In genomic region chr3:16143870-16144568, GRCh38 we compare ENCODE assay signal across 18 cellular contexts. TPM values are rescaled to one million over a fixed set of nuclear protein-coding genes. Genes with fewer than 3 reads are reported as not detected.
"Had no signal": no experiment of that assay in that cellular context is flagged by ENCODE, and none has a peak within 500 bp of the region (broad histone marks: within the 10 kb centered on the region; RNA-seq: fewer than 3 reads in every experiment).

No MANE protein-coding gene starts in this region.

- H3K27me3 ChIP-seq: ascending aorta, breast epithelium, dorsolateral prefrontal cortex, neutrophil, right atrium auricular region, thyroid gland, uterus had no signal

- H3K4me3 Mint-ChIP-seq: activated T-helper 1 cell treated with anti-CD3 and anti-CD28 coated beads, Interleukin-12 subunit alpha, Interleukin-12 subunit beta, Interleukin-2, Interleukin-4 antibody, amounts not matched to agents 30 ng/mL and 10 ng/mL and 1 ng/mL, durations not matched to agents 14 hours and 24 hours and 36 hours; natural killer cell; stimulated activated naive B cell treated with anti-CD40 and anti-IgM and Interleukin-4, amounts not matched to agents 10 μg/mL and 1 μg/mL and 100 μg/mL, for 72 hours had no signal

- ATAC-seq: left ventricle myocardium superior; natural killer cell; stimulated activated naive B cell treated with anti-CD40 and anti-IgM and Interleukin-4, amounts not matched to agents 10 μg/mL and 1 μg/mL and 100 μg/mL, for 72 hours had no signal

- H3K27ac Mint-ChIP-seq: activated T-helper 1 cell treated with anti-CD3 and anti-CD28 coated beads, Interleukin-12 subunit alpha, Interleukin-12 subunit beta, Interleukin-2, Interleukin-4 antibody, amounts not matched to agents 30 ng/mL and 10 ng/mL and 1 ng/mL, durations not matched to agents 14 hours and 24 hours and 36 hours; natural killer cell; stimulated activated naive B cell treated with anti-CD40 and anti-IgM and Interleukin-4, amounts not matched to agents 10 μg/mL and 1 μg/mL and 100 μg/mL, for 72 hours had no signal

- H3K9ac ChIP-seq: parathyroid adenoma had no signal

- H3K27ac ChIP-seq: ascending aorta, dorsolateral prefrontal cortex, neutrophil, parathyroid adenoma, right atrium auricular region, thyroid gland had no signal

- H3K9me3 Mint-ChIP-seq: natural killer cell had no signal

- DNase-seq: activated CD4-positive, CD25-positive, alpha-beta regulatory T cell treated with anti-CD3 and anti-CD28 coated beads, Interleukin-2, amount 50 U/mL, for 72 hours; activated naive CD4-positive, alpha-beta T cell; dorsolateral prefrontal cortex; islet precursor cell; left ventricle myocardium superior; mesendoderm; natural killer cell; stimulated activated CD4-positive, alpha-beta T cell treated with anti-CD3 and anti-CD28 coated beads, Interleukin-4, amount 100 ng/mL, for 1 hour; stimulated activated naive B cell treated with anti-CD40 and anti-IgM and Interleukin-4, amounts not matched to agents 10 μg/mL and 1 μg/mL and 100 μg/mL, for 72 hours; thyroid gland; uterus had no signal

- H3K9me3 ChIP-seq: ascending aorta, breast epithelium, neutrophil, thyroid gland, uterus had no signal

- H3K4me1 ChIP-seq: parathyroid adenoma, uterus had no signal

- H2AFZ ChIP-seq: parathyroid adenoma had no signal

- H3K4me3 ChIP-seq: ascending aorta, breast epithelium, dorsolateral prefrontal cortex, right atrium auricular region, thyroid gland, uterus had no signal

- H3K4me1 Mint-ChIP-seq: stimulated activated naive B cell treated with anti-CD40 and anti-IgM and Interleukin-4, amounts not matched to agents 10 μg/mL and 1 μg/mL and 100 μg/mL, for 72 hours had no signal

- H3K36me3 Mint-ChIP-seq: natural killer cell had no signal

- H3K79me2 ChIP-seq: parathyroid adenoma had no signal

- H3K36me3 ChIP-seq: ascending aorta, breast epithelium, neutrophil, right atrium auricular region, thyroid gland, uterus had no signal

RNA-seq across cellular contexts. Expression of gene GALNT15, which starts 30.5 kb away (rescaled TPM):
- total RNA-seq: activated CD8-positive, alpha-beta memory T cell treated with anti-CD3 and anti-CD28 coated beads for 36 hours; activated T-helper 1 cell treated with anti-CD3 and anti-CD28 coated beads, Interleukin-12 subunit alpha, Interleukin-12 subunit beta, Interleukin-2, Interleukin-4 antibody, amounts not matched to agents 30 ng/mL and 10 ng/mL and 1 ng/mL, durations not matched to agents 14 hours and 24 hours and 36 hours; natural killer cell had no signal
